8 cellular contexts compared by ENCODE assay signal in genomic region chr14:23070262-23071129, GRCh38. TPM values are rescaled to one million over a fixed set of nuclear protein-coding genes. Genes with fewer than 3 reads are reported as not detected.
DNase-seq lines count a peak whose midpoint lies in the region; ATAC-seq, FAIRE-seq and TF ChIP-seq lines count a peak whose summit lies in the region.

No MANE protein-coding gene starts in this region.

- peak overlapping the region; percentile 78 to 96 (median 91) for H3K27ac ChIP-seq in BLaER1 treated with 17β-estradiol and CSF1 and Interleukin-3, amounts not matched to agents 10 nM and 100 nM
- H3K27ac ChIP-seq in MM.1S (ENCODE audit: low read length) (no peak overlapping the region; the same call in 1 of the 2 replicates), dorsolateral prefrontal cortex (peak overlapping the region in 58 of 59 donors; percentile 55 to 98 (median 92))

- no peaks in the 10 kb centered on the region for H3K9me3 Mint-ChIP-seq in neural crest cell

- H3K4me3 ChIP-seq in BLaER1 treated with 17β-estradiol and CSF1 and Interleukin-3, amounts not matched to agents 10 nM and 100 nM: peak overlapping the region; percentile 75 to 96 (median 84)
- H3K4me3 ChIP-seq in MM.1S (ENCODE audit: low read length) (peak overlapping the region; percentile 78), dorsolateral prefrontal cortex (peak overlapping the region; percentile 42 to 91 (median 72))

- H3K9me2 ChIP-seq in MM.1S (replicated peaks; ENCODE audit: insufficient read depth, low read length): no peaks in the 10 kb centered on the region

- peaks cover 17% of the 10 kb centered on the region for H3K36me3 Mint-ChIP-seq in neural crest cell (ENCODE audit: low read depth)

- peaks cover 52% of the 10 kb centered on the region for H3K4me1 Mint-ChIP-seq in neural crest cell

- peaks cover 34 to 54% (median 44%) of the 10 kb centered on the region in 11 experiments for H4K20me1 ChIP-seq in BLaER1 treated with 17β-estradiol and CSF1 and Interleukin-3, amounts not matched to agents 10 nM and 100 nM
- no peaks in the 10 kb centered on the region for H4K20me1 ChIP-seq in MM.1S (ENCODE audit: insufficient read depth, low read length)

- no peak for TF ChIP-seq CTCF in MM.1S (IDR thresholded peaks at IDR 0.05; ENCODE audit: low read length)
- TF ChIP-seq CTCF in dorsolateral prefrontal cortex (IDR thresholded peaks at IDR 0.05 in 54 of 56, conservative IDR thresholded peaks at IDR 0.05 in 2 of 56; ENCODE audit: low read depth in 1 of 56, partially characterized antibody in 56 of 56): peak in 1 of 56 donors; percentile 1
- no peak for TF ChIP-seq CTCF in neural crest cell (conservative IDR thresholded peaks at IDR 0.05)

- no peaks in the 10 kb centered on the region for H3K27me3 ChIP-seq in BLaER1 treated with 17β-estradiol and CSF1 and Interleukin-3, amounts not matched to agents 10 nM and 100 nM
- H3K27me3 ChIP-seq in MM.1S (replicated peaks; ENCODE audit: insufficient read depth, low read length) (no peaks in the 10 kb centered on the region), dorsolateral prefrontal cortex (no peaks in the 10 kb centered on the region)

- H3K9ac ChIP-seq in BLaER1 treated with 17β-estradiol and CSF1 and Interleukin-3, amounts not matched to agents 10 nM and 100 nM: peak overlapping the region; percentile 87 to 96 (median 92)
- H3K9ac ChIP-seq in MM.1S (ENCODE audit: low read length): peak overlapping the region; percentile 83

- FAIRE-seq in H54 (lab: Jason Lieb, UNC): no peak

- DNase-seq in MM.1S (no peak), dorsolateral prefrontal cortex (no peak), neural crest cell (ENCODE audit: low read depth, low spot score) (no peak), OCI-M1 (lab: John Stamatoyannopoulos, UW) (no peak), H54 (ENCODE audit: insufficient read length, low spot score) (no peak)

- H3F3A ChIP-seq in MM.1S (ENCODE audit: insufficient read depth, low read length): no peaks in the 10 kb centered on the region

- H3K4me1 ChIP-seq in BLaER1 treated with 17β-estradiol and CSF1 and Interleukin-3, amounts not matched to agents 10 nM and 100 nM: peaks cover 33 to 60% (median 48%) of the 10 kb centered on the region in 10 experiments
- peaks cover 7% of the 10 kb centered on the region; the same call in 1 of the 2 replicates for H3K4me1 ChIP-seq in MM.1S (ENCODE audit: low read length)

- H3K27me3 Mint-ChIP-seq in neural crest cell (ENCODE audit: low read depth): no peaks in the 10 kb centered on the region

- peaks cover 26% of the 10 kb centered on the region for H3K79me2 ChIP-seq in MM.1S (ENCODE audit: low read length)

- H3K4me2 ChIP-seq in BLaER1 treated with 17β-estradiol and CSF1 and Interleukin-3, amounts not matched to agents 10 nM and 100 nM: peak overlapping the region; percentile 89 to 98 (median 95)
- peak overlapping the region; percentile 72 for H3K4me2 ChIP-seq in MM.1S (ENCODE audit: low read depth, low read length)

- peak overlapping the region; percentile 100 for H3K4me3 Mint-ChIP-seq in neural crest cell

- peak overlapping the region; percentile 99 for H3K27ac Mint-ChIP-seq in neural crest cell (ENCODE audit: unreplicated experiment)

- no peak overlapping the region for H2AFZ ChIP-seq in MM.1S (ENCODE audit: low read length)

- TF ChIP-seq POLR2A in H54 (IDR thresholded peaks at IDR 0.05; ENCODE audit: low read depth, low read length): no peak

- peaks cover 64 to 80% (median 73%) of the 10 kb centered on the region in 11 experiments for H3K36me3 ChIP-seq in BLaER1 treated with 17β-estradiol and CSF1 and Interleukin-3, amounts not matched to agents 10 nM and 100 nM
- no peaks in the 10 kb centered on the region; the same call in 1 of the 2 replicates for H3K36me3 ChIP-seq in MM.1S (replicated peaks; ENCODE audit: insufficient read depth, low read length)

- intact Hi-C loops in dorsolateral prefrontal cortex (cut with DNase I): no loop called here

- no peaks in the 10 kb centered on the region for H3K9me3 ChIP-seq in BLaER1 treated with 17β-estradiol and CSF1 and Interleukin-3, amounts not matched to agents 10 nM and 100 nM (replicated peaks in 1 of 11)
- no peaks in the 10 kb centered on the region for H3K9me3 ChIP-seq in MM.1S (replicated peaks; ENCODE audit: insufficient read depth, low read length)

- ATAC-seq in HG02798 (IDR thresholded peaks at IDR 0.05; ENCODE audit: poor library complexity, unreplicated experiment): no peak
- no peak for ATAC-seq in GM18861 (IDR thresholded peaks at IDR 0.05; ENCODE audit: unreplicated experiment)

RNA-seq across cellular contexts. Expression of gene CDH24, which starts 13.2 kb away (rescaled TPM):
- total RNA-seq in dorsolateral prefrontal cortex (10 to 100 TPM in 40 of 120 experiments, 1 to 10 TPM in 80; 4.3 to 15.9 (median 8.8) TPM), neural crest cell (33.7 and 37.2 TPM in 2 replicates)

RNA-seq across cellular contexts. Expression of gene ACIN1, which starts 24.4 kb away (rescaled TPM):
- 100 to 1,000 TPM; 107 to 209 (median 157) TPM for total RNA-seq in dorsolateral prefrontal cortex
- 350 and 352 TPM in 2 replicates for total RNA-seq in neural crest cell

RNA-seq across cellular contexts. Expression of gene C14orf119, which starts 24.8 kb away (rescaled TPM):
- total RNA-seq in dorsolateral prefrontal cortex (10 to 100 TPM in 119 of 120 experiments, 1 to 10 TPM in 1; 7.9 to 32.3 (median 22.8) TPM), neural crest cell (46.1 and 48.6 TPM in 2 replicates)

RNA-seq across cellular contexts. Expression of gene PSMB11, which starts 28.5 kb away (rescaled TPM):
- total RNA-seq in dorsolateral prefrontal cortex: under 1 TPM in 4 of 120 experiments, not detected in 116; 0.17 to 0.43 (median 0.22) TPM
- total RNA-seq in neural crest cell: not detected in 2 replicates

RNA-seq across cellular contexts. Expression of gene CIROP, which starts 34.3 kb away (rescaled TPM):
- total RNA-seq in dorsolateral prefrontal cortex: 1 to 10 TPM in 9 of 120 experiments, under 1 TPM in 64, not detected in 47; 0.18 to 1.9 (median 0.40) TPM
- not detected in 2 replicates for total RNA-seq in neural crest cell
